Comparison of ENCODE assay signal across 13 cellular contexts in genomic region chr10:69883256-69883655, GRCh38.
DNase-seq lines count a peak whose midpoint lies in the region; ATAC-seq, FAIRE-seq and TF ChIP-seq lines count a peak whose summit lies in the region.
"Had no signal": no experiment of that assay in that cellular context is flagged by ENCODE, and none has a peak within 500 bp of the region (broad histone marks: within the 10 kb centered on the region; RNA-seq: fewer than 3 reads in every experiment).

No MANE protein-coding gene starts in this region.

- ATAC-seq in WTC11: peak; percentile 71
- peak; percentile 81 for ATAC-seq in HepG2
- ATAC-seq: heart left ventricle had no signal

- H3K4me3 ChIP-seq in AG10803 (ENCODE audit: low read length) (no peak overlapping the region), HepG2 (replicated peaks in 1 of 3; ENCODE audit: insufficient read depth in 1 of 3, low read depth in 2 of 3, low read length in 3 of 3) (no peak overlapping the region), GM23248 (no peak overlapping the region)
- H3K4me3 ChIP-seq: heart left ventricle had no signal

- no TSS peak for BruUV-seq in HepG2 (replicated peaks; lab: Mats Ljungman, UMichigan)

- H3K9ac ChIP-seq in H9 (ENCODE audit: extremely low read depth, insufficient read length, low read length) (no peak overlapping the region), HepG2 (ENCODE audit: insufficient read depth, low read depth, low read length) (no peak overlapping the region), GM23248 (no peak overlapping the region)

- H4K8ac ChIP-seq in H9 (replicated peaks; ENCODE audit: insufficient read length, low read depth, low read length): no peak overlapping the region

- no peak overlapping the region for H2BK5ac ChIP-seq in H9 (ENCODE audit: insufficient read length, low read length)

- H3K4me2 ChIP-seq in H9 (ENCODE audit: insufficient read depth, insufficient read length, low read length) (no peak overlapping the region), HepG2 (ENCODE audit: low read depth, low read length) (no peak overlapping the region), GM23248 (ENCODE audit: unreplicated experiment) (no peak overlapping the region)

- CTCF ChIA-PET in WTC11 (lab: Charles Lee): interaction anchor here (0.6 to 3.1 kb wide), 28 partner anchors 9 to 220 kb away, joined by 3 to 73 read pairs (median 4); no protein-coding TSS in a partner anchor
- CTCF ChIA-PET in HepG2 (lab: Yijun Ruan, JAX; ENCODE audit: low intra/inter-chr PET ratio, low total read pairs): no interaction called here

- no peaks in the 10 kb centered on the region for H3K79me2 ChIP-seq in H9 (ENCODE audit: insufficient read depth, low read length)
- no peaks in the 10 kb centered on the region for H3K79me2 ChIP-seq in HepG2 (ENCODE audit: insufficient read depth, low read length)
- H3K79me2 ChIP-seq in GM23248 (ENCODE audit: insufficient read depth): no peaks in the 10 kb centered on the region

- no peak overlapping the region for H2BK20ac ChIP-seq in H9 (ENCODE audit: low read depth, low read length, poor library complexity, severe bottlenecking)

- H2BK15ac ChIP-seq in H9 (ENCODE audit: low read depth, low read length): no peak overlapping the region

- no peak overlapping the region for H3K14ac ChIP-seq in H9 (ENCODE audit: insufficient read depth, low read length)

- peaks cover 11% of the 10 kb centered on the region for H3K27me3 Mint-ChIP-seq in H9 (ENCODE audit: low read depth)
- H3K27me3 Mint-ChIP-seq in WTC11 (ENCODE audit: low read depth): no peaks in the 10 kb centered on the region; the same call in 1 of the 2 replicates

- no peak overlapping the region for H2BK12ac ChIP-seq in H9 (ENCODE audit: insufficient read length, low read depth, low read length)

- H4K20me1 ChIP-seq in H9 (ENCODE audit: control insufficient read depth, insufficient read depth, insufficient read length) (no peaks in the 10 kb centered on the region), HepG2 (ENCODE audit: insufficient read depth, low read length) (no peaks in the 10 kb centered on the region), GM23248 (ENCODE audit: insufficient read depth) (no peaks in the 10 kb centered on the region)

- no peak for TF ChIP-seq EP300 in HepG2 (IDR thresholded peaks at IDR 0.05; ENCODE audit: low read depth in 2 of 2, low read length in 2 of 2)
- no peak for TF ChIP-seq EP300 in HepG2 (CRISPR knock-in tag; IDR thresholded peaks at IDR 0.05; ENCODE audit: borderline replicate concordance)

- no peaks in the 10 kb centered on the region for H3K9me3 ChIP-seq in H9 (ENCODE audit: control insufficient read depth, low read depth, low read length)
- no peaks in the 10 kb centered on the region for H3K9me3 ChIP-seq in HepG2 (ENCODE audit: low read length)
- no peaks in the 10 kb centered on the region for H3K9me3 ChIP-seq in GM23248 (ENCODE audit: low read depth)
- H3K9me3 ChIP-seq: heart left ventricle had no signal

- H3K9me3 Mint-ChIP-seq in H9 (no peaks in the 10 kb centered on the region; a peak in 1 of 5 replicates), WTC11 (no peaks in the 10 kb centered on the region)
- H3K9me3 Mint-ChIP-seq: activated naive CD4-positive, alpha-beta T cell treated with anti-CD3 and anti-CD28 coated beads, Interleukin-2, amount 50 U/mL, for 24 hours; naive B cell had no signal

- H3K36me3 ChIP-seq in HepG2 (replicated peaks in 1 of 2; ENCODE audit: control insufficient read depth in 1 of 2, insufficient read depth in 2 of 2, low read length in 2 of 2) (no peaks in the 10 kb centered on the region), GM23248 (ENCODE audit: low read depth) (no peaks in the 10 kb centered on the region)
- H3K36me3 ChIP-seq: heart left ventricle had no signal

- H3K27ac ChIP-seq in H9 (ENCODE audit: insufficient read length, low read depth, low read length) (no peak overlapping the region), HepG2 (ENCODE audit: extremely low read length, insufficient read depth, low read length) (no peak overlapping the region), GM23248 (no peak overlapping the region)
- H3K27ac ChIP-seq: heart left ventricle had no signal

- DNase-seq in AG10803 (ENCODE audit: low read depth) (no peak), H9 (no peak), WTC11 (ENCODE audit: low spot score) (no peak), HepG2 (ENCODE audit: low spot score) (peak; percentile 47), GM12891 (ENCODE audit: insufficient read length, low spot score) (no peak), activated gamma-delta T cell (lab: John Stamatoyannopoulos, UW) (no peak), AG08395 (ENCODE audit: low spot score) (no peak), GM23248 (no peak)
- DNase-seq: dermis blood vessel endothelial cell, MM.1S, naive B cell had no signal

- POLR2A ChIA-PET in WTC11 (lab: Charles Lee): no interaction called here
- POLR2A ChIA-PET in HepG2 (lab: Yijun Ruan, JAX): no interaction called here

- no peak overlapping the region for H4K5ac ChIP-seq in H9 (ENCODE audit: insufficient read length, low read depth, low read length)

- H3K4ac ChIP-seq in H9 (ENCODE audit: low read depth, low read length): no peak overlapping the region

- in situ Hi-C loops in HepG2 (cut with HindIII; ENCODE audit: extremely low pct_ligation_motif_present, low pct_unique_long_range_greater_than_20kb) (no loop called here), GM23248 (cut with MboI) (no loop called here)

- H3K4me3 Mint-ChIP-seq in H9: no peak overlapping the region
- no peak overlapping the region for H3K4me3 Mint-ChIP-seq in WTC11
- H3K4me3 Mint-ChIP-seq: activated naive CD4-positive, alpha-beta T cell treated with anti-CD3 and anti-CD28 coated beads, Interleukin-2, amount 50 U/mL, for 24 hours; naive B cell had no signal

- 0 out of 2 replicates have a peak, but pooled peaks cover 8% of the 10 kb centered on the region for H3F3A ChIP-seq in GM23248 (ENCODE audit: insufficient read depth)

- H3K36me3 Mint-ChIP-seq in H9 (ENCODE audit: insufficient read depth in 1 of 3, low read depth in 3 of 3): no peaks in the 10 kb centered on the region
- H3K36me3 Mint-ChIP-seq in WTC11: no peaks in the 10 kb centered on the region
- H3K36me3 Mint-ChIP-seq: activated naive CD4-positive, alpha-beta T cell treated with anti-CD3 and anti-CD28 coated beads, Interleukin-2, amount 50 U/mL, for 24 hours; naive B cell had no signal

- H3T11ph ChIP-seq in H9 (ENCODE audit: low read length): no peak overlapping the region

- TF ChIP-seq CTCF in AG10803 (conservative IDR thresholded peaks at IDR 0.05; ENCODE audit: low read length): peak; percentile 7; the same call in 1 of the 2 replicates
- TF ChIP-seq CTCF in H9 (conservative IDR thresholded peaks at IDR 0.05): peak; percentile 60
- TF ChIP-seq CTCF in WTC11 (IDR thresholded peaks at IDR 0.05): no peak
- TF ChIP-seq CTCF in HepG2 (CRISPR knock-in tag; IDR thresholded peaks at IDR 0.05): peak; percentile 61

- H2AFZ ChIP-seq in H9 (ENCODE audit: low read length) (no peak overlapping the region), HepG2 (ENCODE audit: low read length) (no peak overlapping the region), GM23248 (no peak overlapping the region)

- no peaks in the 10 kb centered on the region; the same call in 1 of the 2 replicates for H3K4me1 ChIP-seq in H9 (ENCODE audit: insufficient read depth, low read length)
- peaks cover 20% of the 10 kb centered on the region for H3K4me1 ChIP-seq in HepG2 (ENCODE audit: insufficient read depth, low read length)
- peaks cover 6% of the 10 kb centered on the region; the same call in 1 of the 2 replicates for H3K4me1 ChIP-seq in GM23248 (ENCODE audit: insufficient read depth)

- H3K9me2 ChIP-seq in GM23248 (ENCODE audit: insufficient read depth): no peaks in the 10 kb centered on the region

- intact Hi-C loops in HepG2 (cut with micrococcal nuclease; ENCODE audit: unreplicated experiment): no loop called here

- TF ChIP-seq POLR2A in HepG2 (IDR thresholded peaks at IDR 0.05; ENCODE audit: insufficient read depth in 1 of 2, low read depth in 2 of 2, low read length in 2 of 2) (no peak), GM12891 (IDR thresholded peaks at IDR 0.05; ENCODE audit: low read depth, low read length) (no peak)

- TF ChIP-seq RAD21 in HepG2 (CRISPR knock-in tag; IDR thresholded peaks at IDR 0.05): no peak; the same call in 1 of the 2 replicates

- H3K4me1 Mint-ChIP-seq in H9 (peaks cover 27 to 40% of the 10 kb centered on the region in 2 experiments), WTC11 (peaks cover 31% of the 10 kb centered on the region)
- H3K4me1 Mint-ChIP-seq: activated naive CD4-positive, alpha-beta T cell treated with anti-CD3 and anti-CD28 coated beads, Interleukin-2, amount 50 U/mL, for 24 hours had no signal

- H3K56ac ChIP-seq in H9 (ENCODE audit: insufficient read length, low read depth, low read length): no peak overlapping the region

- H3K23me2 ChIP-seq in H9 (ENCODE audit: insufficient read length, low read depth, low read length, poor library complexity, severe bottlenecking): no peaks in the 10 kb centered on the region

- no peaks in the 10 kb centered on the region for H3K79me1 ChIP-seq in H9 (ENCODE audit: insufficient read depth, low read depth, low read length, poor library complexity, severe bottlenecking)

- H3K27ac Mint-ChIP-seq in H9 (peak overlapping the region in 1 of 3 experiments; percentile 34; a peak in 2 of 7 replicates), WTC11 (no peak overlapping the region)
- H3K27ac Mint-ChIP-seq: activated naive CD4-positive, alpha-beta T cell treated with anti-CD3 and anti-CD28 coated beads, Interleukin-2, amount 50 U/mL, for 24 hours had no signal

- H3K27me3 ChIP-seq in H9 (ENCODE audit: insufficient read depth, low read length) (no peaks in the 10 kb centered on the region), HepG2 (ENCODE audit: control insufficient read depth in 1 of 2, insufficient read depth in 2 of 2, low read length in 2 of 2) (peaks cover 11 to 50% of the 10 kb centered on the region in 2 experiments), GM23248 (replicated peaks; ENCODE audit: insufficient read depth) (no peaks in the 10 kb centered on the region)

- WGBS in H9 (ENCODE audit: extremely low coverage, insufficient read length, low lambda C conversion rate): no CpG with 5 or more reads among the region's 2 CpGs
- 0% methylated on average over 1 of the region's 2 CpGs for WGBS in HepG2 (ENCODE audit: low lambda C conversion rate)
- 95 to 100% methylated on average over 2 of the region's 2 CpGs for WGBS in GM23248 (ENCODE audit: low coverage in 1 of 2, low lambda C conversion rate in 2 of 2, missing lambda C conversion rate in 2 of 2), 2 experiments

- H2BK120ac ChIP-seq in H9 (ENCODE audit: low read depth, low read length, poor library complexity, severe bottlenecking): no peak overlapping the region

- no peak overlapping the region for H4K91ac ChIP-seq in H9 (ENCODE audit: insufficient read length, low read depth, low read length)

- no peak overlapping the region for H3K18ac ChIP-seq in H9 (ENCODE audit: insufficient read length, low read depth, low read length)

- no peak overlapping the region for H3K23ac ChIP-seq in H9 (ENCODE audit: insufficient read length, low read depth, low read length)

- H2AK5ac ChIP-seq in H9 (ENCODE audit: insufficient read length, low read length): no peak overlapping the region

- FAIRE-seq in HepG2 (lab: Jason Lieb, UNC) (peak; percentile 52), GM12891 (lab: Jason Lieb, UNC) (no peak)

TF ChIP-seq in HepG2, 621 proteins besides CTCF, POLR2A, EP300 and RAD21 (continues in another document):
- peak; percentile 31; the same call in 1 of the 2 replicates for TF ChIP-seq SMC3 (IDR thresholded peaks at IDR 0.05; ENCODE audit: low read length)
